Comparison of ENCODE assay signal across 19 cellular contexts in genomic region chr1:89854140-89854539, GRCh38.
"Had no signal": no experiment of that assay in that cellular context is flagged by ENCODE, and none has a peak within 500 bp of the region (broad histone marks: within the 10 kb centered on the region; RNA-seq: fewer than 3 reads in every experiment).

No MANE protein-coding gene starts in this region.

- ATAC-seq: left lung had no signal

- H3K4me3 ChIP-seq: colonic mucosa, esophagus muscularis mucosa, left lung, tibial nerve, vagina had no signal

- H3K79me2 ChIP-seq: parathyroid adenoma had no signal

- H3K27me3 Mint-ChIP-seq: activated CD4-positive, alpha-beta memory T cell treated with anti-CD3 and anti-CD28 coated beads, Interleukin-2, amount 10 ng/mL, durations not matched to agents 7 days and 5 days; activated naive CD4-positive, alpha-beta T cell treated with anti-CD3 and anti-CD28 coated beads, Interleukin-2, amount 10 ng/mL, durations not matched to agents 7 days and 5 days; brain had no signal

- H3K27ac ChIP-seq: colonic mucosa, esophagus muscularis mucosa, left lung, parathyroid adenoma, tibial nerve, vagina had no signal

- H3K4me3 Mint-ChIP-seq: activated CD4-positive, alpha-beta memory T cell treated with anti-CD3 and anti-CD28 coated beads, Interleukin-2, amount 10 ng/mL, durations not matched to agents 7 days and 5 days; activated naive CD4-positive, alpha-beta T cell treated with anti-CD3 and anti-CD28 coated beads, Interleukin-2, amount 10 ng/mL, durations not matched to agents 7 days and 5 days; brain had no signal

- FAIRE-seq: kidney had no signal

- H3K27me3 ChIP-seq: colonic mucosa, esophagus muscularis mucosa, left lung, tibial nerve, vagina had no signal

- H3K9ac ChIP-seq: parathyroid adenoma had no signal

- H2AFZ ChIP-seq: parathyroid adenoma had no signal

- H3K9me3 Mint-ChIP-seq: activated CD4-positive, alpha-beta memory T cell treated with anti-CD3 and anti-CD28 coated beads, Interleukin-2, amount 10 ng/mL, durations not matched to agents 7 days and 5 days; activated naive CD4-positive, alpha-beta T cell treated with anti-CD3 and anti-CD28 coated beads, Interleukin-2, amount 10 ng/mL, durations not matched to agents 7 days and 5 days; activated T-helper 2 cell treated with anti-CD3 and anti-CD28 coated beads, Interferon-gamma antibody, Interleukin-2, Interleukin-4, amounts not matched to agents 10 μg/mL and 5 μg/mL and 100 μg/mL, durations not matched to agents 14 hours and 24 hours and 36 hours; brain had no signal

- H3K4me1 ChIP-seq: colonic mucosa, esophagus muscularis mucosa, left lung, parathyroid adenoma, vagina had no signal

- H3K27ac Mint-ChIP-seq: activated CD4-positive, alpha-beta memory T cell treated with anti-CD3 and anti-CD28 coated beads, Interleukin-2, amount 10 ng/mL, durations not matched to agents 7 days and 5 days; activated naive CD4-positive, alpha-beta T cell treated with anti-CD3 and anti-CD28 coated beads, Interleukin-2, amount 10 ng/mL, durations not matched to agents 7 days and 5 days; activated T-helper 2 cell treated with anti-CD3 and anti-CD28 coated beads, Interferon-gamma antibody, Interleukin-2, Interleukin-4, amounts not matched to agents 10 μg/mL and 5 μg/mL and 100 μg/mL, durations not matched to agents 14 hours and 24 hours and 36 hours; brain had no signal

- DNase-seq: activated CD4-positive, alpha-beta memory T cell treated with anti-CD3 and anti-CD28 coated beads, Interleukin-2, amount 10 ng/mL, durations not matched to agents 7 days and 5 days; activated CD4-positive, alpha-beta T cell treated with anti-CD3 and anti-CD28 coated beads for 1 hour; activated CD8-positive, alpha-beta memory T cell treated with anti-CD3 and anti-CD28 coated beads, Interleukin-2, amount 50 U/mL, for 4 hours; activated naive CD4-positive, alpha-beta T cell treated with anti-CD3 and anti-CD28 coated beads, Interleukin-2, amount 10 ng/mL, durations not matched to agents 7 days and 5 days; amygdala; central memory CD4-positive, alpha-beta T cell; colonic mucosa; hippocampal formation; kidney; left lung; mammary epithelial cell; stimulated activated CD4-positive, alpha-beta T cell treated with anti-CD3 and anti-CD28 coated beads, Interleukin-1b, Interleukin-23, amount 100 ng/mL, for 48 hours; T-helper 9 cell had no signal

- H3K36me3 ChIP-seq: colonic mucosa, esophagus muscularis mucosa, left lung, tibial nerve, vagina had no signal

- H3K9me3 ChIP-seq: colonic mucosa, esophagus muscularis mucosa, left lung, tibial nerve, vagina had no signal
